ENCODE assay signal across 17 cellular contexts in genomic region chr16:78102122-78102660, GRCh38. TPM values are rescaled to one million over a fixed set of nuclear protein-coding genes. Genes with fewer than 3 reads are reported as not detected.
DNase-seq lines count a peak whose midpoint lies in the region; ATAC-seq and TF ChIP-seq lines count a peak whose summit lies in the region.
"Had no signal": no experiment of that assay in that cellular context is flagged by ENCODE, and none has a peak within 500 bp of the region (broad histone marks: within the 10 kb centered on the region; RNA-seq: fewer than 3 reads in every experiment).

No MANE protein-coding gene starts in this region.

- H4K20me1 ChIP-seq in Loucy (ENCODE audit: insufficient read depth, low read length, poor library complexity, severe bottlenecking) (peaks cover 4% of the 10 kb centered on the region), osteoblast (ENCODE audit: insufficient read depth, low read length) (no peaks in the 10 kb centered on the region)

- peak overlapping the region; percentile 35 for H3K9ac ChIP-seq in Loucy (ENCODE audit: low read depth, low read length, poor library complexity, severe bottlenecking)
- H3K9ac ChIP-seq: SK-N-SH had no signal

- no peaks in the 10 kb centered on the region for H3K9me2 ChIP-seq in Loucy (replicated peaks; ENCODE audit: low read depth, low read length)
- H3K9me2 ChIP-seq: SK-N-SH had no signal

- CTCF ChIA-PET in CD8-positive, alpha-beta memory T cell (lab: Charles Lee) = interaction anchor here (1.3 kb wide), 1 partner anchor 12 kb away, joined by 3 read pairs; no protein-coding TSS in a partner anchor

- no peaks in the 10 kb centered on the region for H3K9me3 Mint-ChIP-seq in CD8-positive, alpha-beta memory T cell
- no peaks in the 10 kb centered on the region for H3K9me3 Mint-ChIP-seq in stimulated activated effector memory CD8-positive, alpha-beta T cell treated with anti-CD3 and anti-CD28 coated beads, Interleukin-12 subunit alpha, Interleukin-12 subunit beta, amount 100 ng/mL, for 72 hours
- H3K9me3 Mint-ChIP-seq: CD4-positive, alpha-beta memory T cell; H9 had no signal

- no peaks in the 10 kb centered on the region for H3K9me3 ChIP-seq in CD8-positive, alpha-beta memory T cell (ENCODE audit: low read length)
- H3K9me3 ChIP-seq in Loucy (ENCODE audit: insufficient read depth, low read depth, low read length) = no peaks in the 10 kb centered on the region
- no peaks in the 10 kb centered on the region for H3K9me3 ChIP-seq in osteoblast (ENCODE audit: low read depth, low read length)
- H3K9me3 ChIP-seq: BE2C, MG63, SK-N-SH had no signal

- no peak overlapping the region for H3K27ac ChIP-seq in CD8-positive, alpha-beta memory T cell (ENCODE audit: low read depth, low read length)
- H3K27ac ChIP-seq in cingulate gyrus (ENCODE audit: low read depth, low read length) (peak overlapping the region; percentile 39), osteoblast (ENCODE audit: low read depth, low read length) (no peak overlapping the region)

- peak overlapping the region; percentile 60 for H3K4me2 ChIP-seq in Loucy (ENCODE audit: low read depth, low read length, poor library complexity, severe bottlenecking)
- no peak overlapping the region for H3K4me2 ChIP-seq in osteoblast (ENCODE audit: insufficient read depth, low read length)
- H3K4me2 ChIP-seq: SK-N-SH had no signal

- no peak for ATAC-seq in stimulated activated effector memory CD8-positive, alpha-beta T cell treated with anti-CD3 and anti-CD28 coated beads, Interleukin-12 subunit alpha, Interleukin-12 subunit beta, amount 100 ng/mL, for 72 hours

- POLR2A ChIA-PET in CD8-positive, alpha-beta memory T cell (lab: Charles Lee) = no interaction called here

- no peaks in the 10 kb centered on the region for H3K27me3 Mint-ChIP-seq in CD8-positive, alpha-beta memory T cell
- H3K27me3 Mint-ChIP-seq: CD4-positive, alpha-beta memory T cell had no signal

- H3K4me3 ChIP-seq in CD8-positive, alpha-beta memory T cell (ENCODE audit: low read length) = no peak overlapping the region
- H3K4me3 ChIP-seq in Loucy (ENCODE audit: low read length, poor library complexity, severe bottlenecking) (peak overlapping the region; percentile 36), osteoblast (ENCODE audit: insufficient read depth, low read length) (no peak overlapping the region)
- H3K4me3 ChIP-seq: MG63 had no signal

- DNase-seq in CD8-positive, alpha-beta memory T cell = no peak
- no peak for DNase-seq in stimulated activated effector memory CD8-positive, alpha-beta T cell treated with anti-CD3 and anti-CD28 coated beads, Interleukin-12 subunit alpha, Interleukin-12 subunit beta, amount 100 ng/mL, for 72 hours (ENCODE audit: low spot score in 2 of 2)
- DNase-seq in epidermal melanocyte (ENCODE audit: insufficient read length, low spot score) = no peak
- DNase-seq in osteoblast (ENCODE audit: insufficient read length, low spot score, missing footprints) = no peak
- DNase-seq in germinal center (ENCODE audit: low spot score) = no peak
- DNase-seq: BE2C; CD4-positive, alpha-beta memory T cell; H9; KG1; MG63; NCI-H1092 treated with DMSO at 0.1 percent for 48 hours; NCI-H1694; NK-92 treated with Interleukin-12 subunit alpha and Interleukin-12 subunit beta, amount 100 ng/mL, for 24 hours; SHP77; SK-N-SH had no signal

- H3K27me3 ChIP-seq in CD8-positive, alpha-beta memory T cell (ENCODE audit: insufficient read depth, low read length, poor library complexity, severe bottlenecking) = no peaks in the 10 kb centered on the region
- no peaks in the 10 kb centered on the region for H3K27me3 ChIP-seq in Loucy (ENCODE audit: insufficient read depth, low read length, poor library complexity, severe bottlenecking)
- H3K27me3 ChIP-seq in osteoblast (ENCODE audit: insufficient read depth, low read length) = no peaks in the 10 kb centered on the region
- H3K27me3 ChIP-seq: BE2C, MG63 had no signal

- TF ChIP-seq CTCF in Loucy (conservative IDR thresholded peaks at IDR 0.05; ENCODE audit: low read length) = no peak
- TF ChIP-seq CTCF in osteoblast (IDR thresholded peaks at IDR 0.05; ENCODE audit: extremely low read depth, low read depth, low read length) = no peak

- peaks cover 0 to 3% (median 0%) of the 10 kb centered on the region in 3 donors for H3K36me3 Mint-ChIP-seq in CD8-positive, alpha-beta memory T cell
- peaks cover 8% of the 10 kb centered on the region for H3K36me3 Mint-ChIP-seq in stimulated activated effector memory CD8-positive, alpha-beta T cell treated with anti-CD3 and anti-CD28 coated beads, Interleukin-12 subunit alpha, Interleukin-12 subunit beta, amount 100 ng/mL, for 72 hours

- H3K36me3 ChIP-seq in CD8-positive, alpha-beta memory T cell (ENCODE audit: insufficient read depth, low read length) = no peaks in the 10 kb centered on the region
- no peaks in the 10 kb centered on the region for H3K36me3 ChIP-seq in Loucy (ENCODE audit: insufficient read depth, low read length)
- no peaks in the 10 kb centered on the region for H3K36me3 ChIP-seq in osteoblast (ENCODE audit: insufficient read depth, low read length)
- H3K36me3 ChIP-seq: BE2C, MG63 had no signal

- H2AFZ ChIP-seq in Loucy (ENCODE audit: low read length) (no peak overlapping the region), osteoblast (ENCODE audit: low read length) (no peak overlapping the region)

- peak overlapping the region in 4 of 7 donors; percentile 19 to 69 (median 30) for H3K4me3 Mint-ChIP-seq in CD8-positive, alpha-beta memory T cell
- H3K4me3 Mint-ChIP-seq in stimulated activated effector memory CD8-positive, alpha-beta T cell treated with anti-CD3 and anti-CD28 coated beads, Interleukin-12 subunit alpha, Interleukin-12 subunit beta, amount 100 ng/mL, for 72 hours = no peak overlapping the region
- H3K4me3 Mint-ChIP-seq: H9 had no signal

- H3K4me1 Mint-ChIP-seq in CD8-positive, alpha-beta memory T cell = peaks cover 25 to 40% (median 33%) of the 10 kb centered on the region in 3 donors
- peaks cover 33% of the 10 kb centered on the region for H3K4me1 Mint-ChIP-seq in stimulated activated effector memory CD8-positive, alpha-beta T cell treated with anti-CD3 and anti-CD28 coated beads, Interleukin-12 subunit alpha, Interleukin-12 subunit beta, amount 100 ng/mL, for 72 hours

- H3K79me2 ChIP-seq in Loucy (ENCODE audit: insufficient read depth, low read length) (peaks cover 26% of the 10 kb centered on the region), osteoblast (ENCODE audit: insufficient read depth, low read length) (no peaks in the 10 kb centered on the region)

- H3F3A ChIP-seq in Loucy (ENCODE audit: low read depth) = no peaks in the 10 kb centered on the region

- peaks cover 12% of the 10 kb centered on the region for H3K4me1 ChIP-seq in CD8-positive, alpha-beta memory T cell (ENCODE audit: insufficient read depth, low read length)
- peaks cover 28% of the 10 kb centered on the region for H3K4me1 ChIP-seq in Loucy (ENCODE audit: insufficient read depth, low read length, poor library complexity, severe bottlenecking)
- peaks cover 5% of the 10 kb centered on the region for H3K4me1 ChIP-seq in osteoblast (ENCODE audit: insufficient read depth, low read length)
- H3K4me1 ChIP-seq: BE2C had no signal

- H3K27ac Mint-ChIP-seq in CD8-positive, alpha-beta memory T cell = peak overlapping the region in 1 of 8 donors; percentile 6
- peak overlapping the region; percentile 13 for H3K27ac Mint-ChIP-seq in stimulated activated effector memory CD8-positive, alpha-beta T cell treated with anti-CD3 and anti-CD28 coated beads, Interleukin-12 subunit alpha, Interleukin-12 subunit beta, amount 100 ng/mL, for 72 hours
- H3K27ac Mint-ChIP-seq: H9 had no signal

RNA-seq across cellular contexts. Expression of gene WWOX, which starts 2.7 kb away (rescaled TPM):
- 10 to 100 TPM; 17.2 to 18.6 TPM for total RNA-seq in CD8-positive, alpha-beta memory T cell
- polyA plus RNA-seq in CD8-positive, alpha-beta memory T cell = 18.2 TPM
- total RNA-seq in osteoblast = 23.3 and 23.9 TPM in 2 replicates
